Comparison of ENCODE assay signal across 7 cellular contexts in the genomic region with DNA sequence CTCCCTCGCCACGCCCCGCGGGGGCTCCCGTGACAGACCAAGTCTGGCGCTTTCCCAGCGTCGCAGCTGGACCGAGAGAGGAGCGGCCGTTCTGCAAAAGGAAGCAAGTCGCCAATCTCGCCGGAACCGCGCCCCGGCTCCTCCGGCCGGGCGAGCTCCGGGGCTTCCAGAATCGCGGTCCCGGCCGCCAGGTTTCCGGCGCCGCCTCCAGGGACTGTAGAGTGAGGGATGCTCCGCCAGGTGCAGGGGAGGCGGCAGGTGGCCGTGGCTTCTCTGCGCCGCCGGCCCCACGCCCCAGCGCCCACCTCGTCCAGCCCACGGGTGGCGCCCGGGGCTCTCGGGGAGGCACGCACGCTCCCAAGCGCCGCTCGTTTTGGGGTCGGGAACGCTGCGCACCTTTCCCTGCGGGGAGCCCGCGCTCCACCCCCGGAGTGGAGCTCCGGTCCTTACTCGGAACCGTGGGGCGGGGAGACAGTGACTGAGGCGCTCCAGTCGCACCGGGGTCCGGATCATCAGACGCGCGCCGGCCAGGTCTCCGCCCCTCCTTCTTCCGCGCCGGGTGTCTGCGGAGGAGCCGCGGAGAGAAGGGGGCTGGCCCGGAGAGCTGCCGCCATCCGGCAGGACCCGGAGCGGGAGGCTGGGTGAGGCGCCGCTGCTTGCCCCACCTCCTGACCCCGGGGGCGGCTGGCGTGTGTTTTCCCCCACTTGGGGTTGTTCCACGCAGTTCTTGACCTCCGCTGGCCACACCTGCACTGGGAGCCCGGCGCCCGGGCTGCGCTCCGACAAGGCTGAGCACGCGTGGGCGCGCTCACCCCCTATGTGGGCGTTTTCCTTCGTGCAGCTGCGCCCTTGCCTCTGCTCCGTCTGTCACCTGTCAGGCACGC. TPM values are rescaled to one million over a fixed set of nuclear protein-coding genes. Genes with fewer than 3 reads are reported as not detected.
DNase-seq lines count a peak whose midpoint lies in the region; ATAC-seq and TF ChIP-seq lines count a peak whose summit lies in the region.

A gene with protein sequence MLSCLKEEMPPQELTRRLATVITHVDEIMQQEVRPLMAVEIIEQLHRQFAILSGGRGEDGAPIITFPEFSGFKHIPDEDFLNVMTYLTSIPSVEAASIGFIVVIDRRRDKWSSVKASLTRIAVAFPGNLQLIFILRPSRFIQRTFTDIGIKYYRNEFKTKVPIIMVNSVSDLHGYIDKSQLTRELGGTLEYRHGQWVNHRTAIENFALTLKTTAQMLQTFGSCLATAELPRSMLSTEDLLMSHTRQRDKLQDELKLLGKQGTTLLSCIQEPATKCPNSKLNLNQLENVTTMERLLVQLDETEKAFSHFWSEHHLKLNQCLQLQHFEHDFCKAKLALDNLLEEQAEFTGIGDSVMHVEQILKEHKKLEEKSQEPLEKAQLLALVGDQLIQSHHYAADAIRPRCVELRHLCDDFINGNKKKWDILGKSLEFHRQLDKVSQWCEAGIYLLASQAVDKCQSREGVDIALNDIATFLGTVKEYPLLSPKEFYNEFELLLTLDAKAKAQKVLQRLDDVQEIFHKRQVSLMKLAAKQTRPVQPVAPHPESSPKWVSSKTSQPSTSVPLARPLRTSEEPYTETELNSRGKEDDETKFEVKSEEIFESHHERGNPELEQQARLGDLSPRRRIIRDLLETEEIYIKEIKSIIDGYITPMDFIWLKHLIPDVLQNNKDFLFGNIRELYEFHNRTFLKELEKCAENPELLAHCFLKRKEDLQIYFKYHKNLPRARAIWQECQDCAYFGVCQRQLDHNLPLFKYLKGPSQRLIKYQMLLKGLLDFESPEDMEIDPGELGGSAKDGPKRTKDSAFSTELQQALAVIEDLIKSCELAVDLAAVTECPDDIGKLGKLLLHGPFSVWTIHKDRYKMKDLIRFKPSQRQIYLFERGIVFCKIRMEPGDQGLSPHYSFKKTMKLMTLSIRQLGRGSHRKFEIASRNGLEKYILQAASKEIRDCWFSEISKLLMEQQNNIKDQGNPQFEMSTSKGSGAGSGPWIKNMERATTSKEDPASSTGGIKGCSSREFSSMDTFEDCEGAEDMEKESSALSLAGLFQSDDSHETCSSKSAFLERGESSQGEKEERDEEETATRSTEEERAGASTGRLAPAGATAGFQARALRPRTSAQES (minus strand): TSS at position 480 of the 884 bp plus-strand sequence. CDS start 642 bp downstream, outside the sequence.

- TF ChIP-seq CTCF in endodermal cell (conservative IDR thresholded peaks at IDR 0.05): peak; percentile 22

- H3K4me3 ChIP-seq in endodermal cell (ENCODE audit: low read length): peak within 1 kb of the TSS; percentile 94

- peak within 1 kb of the TSS; percentile 81 for H3K9ac ChIP-seq in endodermal cell (ENCODE audit: extremely low read depth, low read length, poor library complexity, severe bottlenecking)

- peak; percentile 65 for DNase-seq in NCI-H510A treated with DMSO at 0.1 percent for 48 hours (lab: John Stamatoyannopoulos, UW)
- DNase-seq in activated CD8-positive, alpha-beta memory T cell treated with anti-CD3 and anti-CD28 coated beads, Interleukin-2, amount 10 ng/mL, durations not matched to agents 7 days and 5 days: peak; percentile 92
- DNase-seq in endodermal cell: peak; percentile 89
- peak; percentile 48 for DNase-seq in middle frontal gyrus (ENCODE audit: extremely low spot score, low spot score)
- peak; percentile 69 to 73 for DNase-seq in stimulated activated CD8-positive, alpha-beta memory T cell treated with anti-CD3 and anti-CD28 coated beads, Interleukin-15, amount 100 ng/mL, for 48 hours (ENCODE audit: low read depth in 2 of 2)

- peak within 1 kb of the TSS; percentile 78 for H3K27ac Mint-ChIP-seq in activated CD8-positive, alpha-beta memory T cell treated with anti-CD3 and anti-CD28 coated beads, Interleukin-2, amount 10 ng/mL, durations not matched to agents 7 days and 5 days
- peak within 1 kb of the TSS; percentile 91 for H3K27ac Mint-ChIP-seq in endodermal cell

- no peak within 1 kb of the TSS for H3K27ac ChIP-seq in endodermal cell (ENCODE audit: low read depth, low read length)

- 0% methylated on average over 29 to 98 of the region's 98 CpGs for WGBS in endodermal cell (ENCODE audit: insufficient coverage in 1 of 2, insufficient read length in 1 of 2), 2 experiments

- H3K9me3 ChIP-seq in endodermal cell (ENCODE audit: control insufficient read depth, low read length): no peaks in the 10 kb centered on the region

- H3K4me1 Mint-ChIP-seq in activated CD8-positive, alpha-beta memory T cell treated with anti-CD3 and anti-CD28 coated beads, Interleukin-2, amount 10 ng/mL, durations not matched to agents 7 days and 5 days: peaks cover 42% of the 10 kb centered on the region
- H3K4me1 Mint-ChIP-seq in endodermal cell: peaks cover 44% of the 10 kb centered on the region

- H3K27me3 ChIP-seq in endodermal cell (ENCODE audit: control insufficient read depth, insufficient read depth, low read length, poor library complexity, severe bottlenecking): no peaks in the 10 kb centered on the region

- H3K27me3 Mint-ChIP-seq in activated CD8-positive, alpha-beta memory T cell treated with anti-CD3 and anti-CD28 coated beads, Interleukin-2, amount 10 ng/mL, durations not matched to agents 7 days and 5 days: no peaks in the 10 kb centered on the region
- peaks cover 12% of the 10 kb centered on the region for H3K27me3 Mint-ChIP-seq in endodermal cell (ENCODE audit: insufficient read depth)

- peaks cover 16% of the 10 kb centered on the region for H3K4me1 ChIP-seq in endodermal cell (ENCODE audit: control insufficient read depth, insufficient read depth, low read length)

- ATAC-seq in GM18867 (IDR thresholded peaks at IDR 0.05; ENCODE audit: unreplicated experiment): peak; percentile 73
- peak; percentile 75 for ATAC-seq in HG03095 (IDR thresholded peaks at IDR 0.05; ENCODE audit: unreplicated experiment)
- ATAC-seq in activated CD8-positive, alpha-beta memory T cell treated with anti-CD3 and anti-CD28 coated beads, Interleukin-2, amount 10 ng/mL, durations not matched to agents 7 days and 5 days: peak; percentile 95

- no peaks in the 10 kb centered on the region for H3K9me3 Mint-ChIP-seq in activated CD8-positive, alpha-beta memory T cell treated with anti-CD3 and anti-CD28 coated beads, Interleukin-2, amount 10 ng/mL, durations not matched to agents 7 days and 5 days (ENCODE audit: low read depth)
- H3K9me3 Mint-ChIP-seq in endodermal cell: no peaks in the 10 kb centered on the region

- peaks cover 30% of the 10 kb centered on the region for H3K36me3 ChIP-seq in endodermal cell (ENCODE audit: control insufficient read depth, insufficient read depth, low read length)

- CTCF ChIA-PET in activated CD8-positive, alpha-beta memory T cell treated with anti-CD3 and anti-CD28 coated beads, Interleukin-2, amount 10 ng/mL, durations not matched to agents 7 days and 5 days (lab: Charles Lee): interaction anchor here (0.6 to 2.1 kb wide), 8 partner anchors 10 to 825 kb away, joined by 3 to 8 read pairs (median 4); no protein-coding TSS in a partner anchor

- H3K4me3 Mint-ChIP-seq in activated CD8-positive, alpha-beta memory T cell treated with anti-CD3 and anti-CD28 coated beads, Interleukin-2, amount 10 ng/mL, durations not matched to agents 7 days and 5 days: peak within 1 kb of the TSS; percentile 82
- peak within 1 kb of the TSS; percentile 84 for H3K4me3 Mint-ChIP-seq in endodermal cell

- peaks cover 9% of the 10 kb centered on the region for H3K36me3 Mint-ChIP-seq in activated CD8-positive, alpha-beta memory T cell treated with anti-CD3 and anti-CD28 coated beads, Interleukin-2, amount 10 ng/mL, durations not matched to agents 7 days and 5 days
- peaks cover 9% of the 10 kb centered on the region for H3K36me3 Mint-ChIP-seq in endodermal cell (ENCODE audit: low read depth)

RNA-seq across cellular contexts. Expression of the gene that starts here (rescaled TPM):
- 10 to 100 TPM in 1 of 2 experiments, 1 to 10 TPM in 1; 6.0 to 11.4 TPM for total RNA-seq in activated CD8-positive, alpha-beta memory T cell treated with anti-CD3 and anti-CD28 coated beads, Interleukin-2, amount 10 ng/mL, durations not matched to agents 7 days and 5 days
- total RNA-seq in endodermal cell: 10 to 100 TPM; 72.6 to 86.5 TPM
- polyA plus RNA-seq in endodermal cell (2013, experiment 1 of 2): 21.3 TPM
- polyA plus RNA-seq in endodermal cell (2013, experiment 2 of 2): 22.1 TPM

Comparison
In these comparisons a context has a peak if more than half of its experiments do, and no peak if none do; other contexts are left out.
1. RNA of the gene that starts here (total RNA-seq): 72.6 to 86.5 TPM in endodermal cell; 6.0 to 11.4 TPM in activated CD8-positive, alpha-beta memory T cell treated with anti-CD3 and anti-CD28 coated beads, Interleukin-2, amount 10 ng/mL, durations not matched to agents 7 days and 5 days; every median in the first group is over 4 times any median in the second.
2. Peak in every context shown above with its lines, with median percentiles within 50 percentile points of each other: ATAC-seq and DNase-seq.